25 cellular contexts compared by ENCODE assay signal in genomic region chr3:31140470-31140869, GRCh38.
"Had no signal": no experiment of that assay in that cellular context is flagged by ENCODE, and none has a peak within 500 bp of the region (broad histone marks: within the 10 kb centered on the region; RNA-seq: fewer than 3 reads in every experiment).

No MANE protein-coding gene starts in this region.

- H3K27me3 ChIP-seq: esophagus squamous epithelium, gastrocnemius medialis, left lung had no signal

- H3K27ac ChIP-seq: coronary artery, dorsolateral prefrontal cortex, epithelial cell of prostate, esophagus squamous epithelium, gastrocnemius medialis, heart right ventricle, left lung, lower lobe of right lung had no signal

- DNase-seq: dermis blood vessel endothelial cell; dorsolateral prefrontal cortex; effector CD4-positive, alpha-beta T cell; effector memory CD4-positive, alpha-beta T cell; erythroblast; esophagus squamous epithelium; foreskin fibroblast; foreskin melanocyte; gastrocnemius medialis; glutamatergic neuron; head of caudate nucleus; heart right ventricle; hippocampal formation; left cardiac atrium; left lung; left ventricle myocardium superior; lower lobe of right lung; mesendoderm; midbrain had no signal

- H3K36me3 ChIP-seq: esophagus squamous epithelium, gastrocnemius medialis, heart right ventricle, left lung, lower lobe of right lung had no signal

- FAIRE-seq: endometrium, islet of Langerhans, keratinocyte had no signal

- H3K9me3 ChIP-seq: esophagus squamous epithelium, gastrocnemius medialis, heart right ventricle, left lung, lower lobe of right lung had no signal

- H3K4me1 ChIP-seq: gastrocnemius medialis, heart right ventricle, left lung, lower lobe of right lung had no signal

- H3K4me3 ChIP-seq: coronary artery, dorsolateral prefrontal cortex, esophagus squamous epithelium, gastrocnemius medialis, heart right ventricle, left lung, lower lobe of right lung had no signal

- ATAC-seq: esophagus mucosa, gastrocnemius medialis, heart right ventricle, left cardiac atrium, left lung, left ventricle myocardium superior, lower lobe of right lung had no signal
